1 cellular context compared by ENCODE assay signal in genomic region chr4:78588894-78589545, GRCh38.
A peak's percentile ranks its signal among the peaks of the same experiment; 100 is the strongest.
TF ChIP-seq lines count a peak whose summit lies in the region.

No MANE protein-coding gene starts in this region.

TF ChIP-seq in neural cell, 6 proteins besides CTCF, POLR2A, EP300 and RAD21:
- TF ChIP-seq MXI1 (conservative IDR thresholded peaks at IDR 0.05; ENCODE audit: poor library complexity, severe bottlenecking) (peak; percentile 54), TAF1 (IDR thresholded peaks at IDR 0.05; ENCODE audit: low read depth) (no peak), POLR2AphosphoS5 (IDR thresholded peaks at IDR 0.05) (peak; percentile 86), EZH2 (IDR thresholded peaks at IDR 0.05; ENCODE audit: borderline replicate concordance, insufficient read depth, low read length, poor library complexity, severe bottlenecking) (no peak), SMC3 (conservative IDR thresholded peaks at IDR 0.05; ENCODE audit: poor library complexity) (peak; percentile 12)
